8 cellular contexts compared by ENCODE assay signal in genomic region chr7:151248191-151249033, GRCh38. TPM values are rescaled to one million over a fixed set of nuclear protein-coding genes. Genes with fewer than 3 reads are reported as not detected.
DNase-seq lines count a peak whose midpoint lies in the region; ATAC-seq and TF ChIP-seq lines count a peak whose summit lies in the region.

Gene SMARCD3 (minus strand): TSS chr7:151248694. CDS start chr7:151248562, 132 bp downstream.

- H3K79me2 ChIP-seq in ACC112 (ENCODE audit: control insufficient read depth, insufficient read depth, low read length, unreplicated experiment) (peaks cover 12% of the 10 kb centered on the region), H9 (ENCODE audit: insufficient read depth, low read length) (no peaks in the 10 kb centered on the region)

- H3T11ph ChIP-seq in H9 (ENCODE audit: low read length) = no peak within 1 kb of the TSS

- no peaks in the 10 kb centered on the region for H3K9me3 ChIP-seq in H9 (ENCODE audit: control insufficient read depth, low read depth, low read length)
- no peaks in the 10 kb centered on the region for H3K9me3 ChIP-seq in left lung

- H3K4me2 ChIP-seq in H9 (ENCODE audit: insufficient read depth, insufficient read length, low read length) = peak within 1 kb of the TSS; percentile 71

- H3K4me3 ChIP-seq in ACC112 (ENCODE audit: low read depth, low read length) (peak within 1 kb of the TSS; percentile 82), dorsolateral prefrontal cortex (peak within 1 kb of the TSS; percentile 39 to 74 (median 60)), left lung (peak within 1 kb of the TSS; percentile 49 to 64)

- no peak within 1 kb of the TSS for H4K5ac ChIP-seq in H9 (ENCODE audit: insufficient read length, low read depth, low read length)

- no peak within 1 kb of the TSS for H4K91ac ChIP-seq in H9 (ENCODE audit: insufficient read length, low read depth, low read length)

- H2BK12ac ChIP-seq in H9 (ENCODE audit: insufficient read length, low read depth, low read length) = no peak within 1 kb of the TSS

- peaks cover 47% of the 10 kb centered on the region for H3K4me1 ChIP-seq in ACC112 (ENCODE audit: control insufficient read depth, insufficient read depth, low read length, unreplicated experiment)
- H3K4me1 ChIP-seq in H9 (ENCODE audit: insufficient read depth, low read length) = peaks cover 7% of the 10 kb centered on the region; the same call in 1 of the 2 replicates
- peaks cover 24 to 90% of the 10 kb centered on the region in 2 donors for H3K4me1 ChIP-seq in left lung

- no peak within 1 kb of the TSS for H3K23ac ChIP-seq in H9 (ENCODE audit: insufficient read length, low read depth, low read length)

- H3K4me3 Mint-ChIP-seq in H9 (peak within 1 kb of the TSS; percentile 72 to 92), T-cell (peak within 1 kb of the TSS; percentile 74 to 87 (median 75))

- ATAC-seq in T-cell (replicated peaks in 1 of 4) (peak; percentile 30 to 52 (median 46)), left lung (peak; percentile 54), GM19351 (IDR thresholded peaks at IDR 0.05; ENCODE audit: unreplicated experiment) (no peak)

- peaks cover 55 to 68% of the 10 kb centered on the region in 2 experiments for H3K4me1 Mint-ChIP-seq in H9
- H3K4me1 Mint-ChIP-seq in T-cell = peaks cover 48 to 67% (median 55%) of the 10 kb centered on the region in 3 donors

- no peak within 1 kb of the TSS for H4K8ac ChIP-seq in H9 (replicated peaks; ENCODE audit: insufficient read length, low read depth, low read length)

- CTCF ChIA-PET in T-cell (lab: Charles Lee) = no interaction called here

- DNase-seq in H9 (peak; percentile 61), T-cell (peak in 10 of 34 experiments; percentile 19 to 58 (median 38)), dorsolateral prefrontal cortex (peak in 7 of 10 donors; percentile 46 to 78 (median 69)), left lung (peak in 1 of 2 donors; percentile 88), dedifferentiated amniotic fluid mesenchymal stem cell (ENCODE audit: extremely low spot score) (no peak)
- DNase-seq in stimulated activated CD4-positive, alpha-beta T cell treated with anti-CD3 and anti-CD28 coated beads, Interleukin-4, amount 100 ng/mL, for 4 hours = peak; percentile 31 to 41

- H3K36me3 Mint-ChIP-seq in H9 (ENCODE audit: insufficient read depth in 1 of 3, low read depth in 3 of 3) = no peaks in the 10 kb centered on the region
- no peaks in the 10 kb centered on the region for H3K36me3 Mint-ChIP-seq in T-cell

- no peak within 1 kb of the TSS for H2BK120ac ChIP-seq in H9 (ENCODE audit: low read depth, low read length, poor library complexity, severe bottlenecking)

- H3K4ac ChIP-seq in H9 (ENCODE audit: low read depth, low read length) = no peak within 1 kb of the TSS

- no peaks in the 10 kb centered on the region for H3K79me1 ChIP-seq in H9 (ENCODE audit: insufficient read depth, low read depth, low read length, poor library complexity, severe bottlenecking)

- peak within 1 kb of the TSS; percentile 70 for H3K27ac ChIP-seq in ACC112 (ENCODE audit: low read depth, low read length)
- no peak within 1 kb of the TSS for H3K27ac ChIP-seq in H9 (ENCODE audit: insufficient read length, low read depth, low read length)
- H3K27ac ChIP-seq in dorsolateral prefrontal cortex = peak within 1 kb of the TSS in 58 of 59 donors; percentile 41 to 97 (median 87)
- H3K27ac ChIP-seq in left lung = peak within 1 kb of the TSS; percentile 80 to 89

- no peak within 1 kb of the TSS for H3K9ac ChIP-seq in H9 (ENCODE audit: extremely low read depth, insufficient read length, low read length)

- H3K9me3 Mint-ChIP-seq in H9 = no peaks in the 10 kb centered on the region; a peak in 1 of 5 replicates
- no peaks in the 10 kb centered on the region for H3K9me3 Mint-ChIP-seq in T-cell

- H2BK5ac ChIP-seq in H9 (ENCODE audit: insufficient read length, low read length) = no peak within 1 kb of the TSS

- H3K23me2 ChIP-seq in H9 (ENCODE audit: insufficient read length, low read depth, low read length, poor library complexity, severe bottlenecking) = peaks cover 22% of the 10 kb centered on the region

- H4K20me1 ChIP-seq in H9 (ENCODE audit: control insufficient read depth, insufficient read depth, insufficient read length) = no peaks in the 10 kb centered on the region

- intact Hi-C loops in dorsolateral prefrontal cortex (cut with DNase I) (no loop called here), left lung (cut with DNase I) (loop anchor here in 1 of 2 donors (10.0 kb wide), 1 partner anchor 56 kb away; no protein-coding TSS in a partner anchor)

- POLR2A ChIA-PET in T-cell (lab: Charles Lee) = no interaction called here

- no peak within 1 kb of the TSS for H2BK20ac ChIP-seq in H9 (ENCODE audit: low read depth, low read length, poor library complexity, severe bottlenecking)

- H3K27me3 ChIP-seq in ACC112 (ENCODE audit: insufficient read depth, low read length) (no peaks in the 10 kb centered on the region), H9 (ENCODE audit: insufficient read depth, low read length) (peaks cover 19% of the 10 kb centered on the region; the same call in 1 of the 2 replicates), dorsolateral prefrontal cortex (no peaks in the 10 kb centered on the region), left lung (peaks cover 15 to 94% of the 10 kb centered on the region in 2 donors)

- no peak within 1 kb of the TSS for H2AK5ac ChIP-seq in H9 (ENCODE audit: insufficient read length, low read length)

- H2AFZ ChIP-seq in ACC112 (ENCODE audit: low read length, unreplicated experiment) (peak within 1 kb of the TSS; percentile 21), H9 (ENCODE audit: low read length) (no peak within 1 kb of the TSS)

- WGBS in H9 (ENCODE audit: extremely low coverage, insufficient read length, low lambda C conversion rate) = no CpG with 5 or more reads among the region's 84 CpGs

- peak within 1 kb of the TSS in 1 of 3 experiments; percentile 52; a peak in 1 of 7 replicates for H3K27ac Mint-ChIP-seq in H9
- peak within 1 kb of the TSS in 1 of 2 donors; percentile 50 for H3K27ac Mint-ChIP-seq in T-cell

- no peak within 1 kb of the TSS for H3K18ac ChIP-seq in H9 (ENCODE audit: insufficient read length, low read depth, low read length)

- no peak within 1 kb of the TSS for H2BK15ac ChIP-seq in H9 (ENCODE audit: low read depth, low read length)

- H3K36me3 ChIP-seq in ACC112 (ENCODE audit: insufficient read depth, low read length) (no peaks in the 10 kb centered on the region), left lung (no peaks in the 10 kb centered on the region)

- H3K27me3 Mint-ChIP-seq in H9 (ENCODE audit: low read depth) = peaks cover 80% of the 10 kb centered on the region
- peaks cover 34 to 50% of the 10 kb centered on the region in 2 donors for H3K27me3 Mint-ChIP-seq in T-cell

- TF ChIP-seq CTCF in H9 (conservative IDR thresholded peaks at IDR 0.05) (no peak; the same call in 2 of the 3 replicates), dorsolateral prefrontal cortex (IDR thresholded peaks at IDR 0.05 in 54 of 56, conservative IDR thresholded peaks at IDR 0.05 in 2 of 56; ENCODE audit: low read depth in 1 of 56, partially characterized antibody in 56 of 56) (peak in 2 of 56 donors; percentile 8 to 29), left lung (IDR thresholded peaks at IDR 0.05) (no peak)

- no peak within 1 kb of the TSS for H3K14ac ChIP-seq in H9 (ENCODE audit: insufficient read depth, low read length)

- no peak within 1 kb of the TSS for H3K56ac ChIP-seq in H9 (ENCODE audit: insufficient read length, low read depth, low read length)

RNA-seq across cellular contexts. Expression of gene SMARCD3, which starts in this region (rescaled TPM):
- total RNA-seq in H9 (2021) = 4.7 and 5.0 TPM in 2 replicates
- 10 to 100 TPM in 2 of 5 donors, 1 to 10 TPM in 3; 6.3 to 28.5 (median 9.1) TPM for total RNA-seq in T-cell
- total RNA-seq in dorsolateral prefrontal cortex = 100 to 1,000 TPM in 117 of 120 experiments, 10 to 100 TPM in 3; 80.4 to 252 (median 137) TPM
- 10 to 100 TPM; 45.5 to 49.4 TPM for total RNA-seq in left lung
